Comparison of ENCODE assay signal across 25 cellular contexts in the genomic region with DNA sequence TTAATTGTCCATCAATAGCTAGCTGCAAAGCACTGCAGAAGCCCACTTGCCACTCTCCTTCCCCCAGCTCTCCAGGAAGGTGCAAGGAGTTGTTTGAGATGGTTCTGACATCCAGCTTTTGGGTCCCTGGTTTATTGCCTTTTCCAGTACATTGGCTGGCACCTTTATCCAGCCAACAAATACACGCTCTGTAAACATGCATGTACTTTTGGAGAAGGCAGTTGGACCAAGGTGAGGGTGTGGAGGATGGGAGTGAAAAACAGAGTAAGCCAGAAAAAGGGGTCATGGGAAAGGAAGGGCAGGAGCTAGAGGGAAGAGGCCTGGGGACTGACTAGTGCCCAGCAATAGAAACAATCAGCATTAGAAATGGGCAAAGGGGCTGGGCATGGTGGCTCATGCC.
DNase-seq lines count a peak whose midpoint lies in the region; ATAC-seq, FAIRE-seq and TF ChIP-seq lines count a peak whose summit lies in the region.
"Had no signal": no experiment of that assay in that cellular context is flagged by ENCODE, and none has a peak within 500 bp of the region (broad histone marks: within the 10 kb centered on the region; RNA-seq: fewer than 3 reads in every experiment).

No MANE protein-coding gene starts in this region.

- H2BK15ac ChIP-seq in mesendoderm (replicated peaks; ENCODE audit: low read depth): no peak overlapping the region

- H4K8ac ChIP-seq in mesendoderm (ENCODE audit: low read depth, low read length): no peak overlapping the region

- H3K9me3 Mint-ChIP-seq in endothelial cell (ENCODE audit: unreplicated experiment): no peaks in the 10 kb centered on the region

- H3K27me3 Mint-ChIP-seq in endothelial cell (ENCODE audit: unreplicated experiment): peaks cover 17% of the 10 kb centered on the region

- H2BK120ac ChIP-seq in mesendoderm (ENCODE audit: low read depth, low read length): no peak overlapping the region

- no peak overlapping the region for H3K18ac ChIP-seq in mesendoderm (ENCODE audit: low read length)

- no peak overlapping the region for H2BK5ac ChIP-seq in mesendoderm (ENCODE audit: low read length)

- H3K4me1 Mint-ChIP-seq in endothelial cell (ENCODE audit: unreplicated experiment): peaks cover 38% of the 10 kb centered on the region
- H3K4me1 Mint-ChIP-seq: CD8-positive, alpha-beta memory T cell had no signal

- WGBS in mesendoderm (ENCODE audit: extremely low coverage, insufficient coverage, low lambda C conversion rate): no CpG with 5 or more reads among the region's 1 CpG

- no peaks in the 10 kb centered on the region for H3K27me3 ChIP-seq in mesendoderm (ENCODE audit: insufficient read depth, low read length, poor library complexity)

- H3K36me3 Mint-ChIP-seq in endothelial cell (ENCODE audit: low read depth, unreplicated experiment): peaks cover 72% of the 10 kb centered on the region
- H3K36me3 Mint-ChIP-seq: CD8-positive, alpha-beta memory T cell had no signal

- peaks cover 4% of the 10 kb centered on the region for H3K4me1 ChIP-seq in mesendoderm (ENCODE audit: control insufficient read depth, low read depth, low read length)

- FAIRE-seq in urothelium cell line (lab: Jason Lieb, UNC): peak; percentile 20
- FAIRE-seq: GM19239 had no signal

- no peak overlapping the region for H3K4me2 ChIP-seq in mesendoderm (ENCODE audit: low read length)

- no peak for TF ChIP-seq CTCF in LNCaP clone FGC (IDR thresholded peaks at IDR 0.05; ENCODE audit: control insufficient read depth, extremely low read depth, insufficient read depth)
- TF ChIP-seq CTCF in endothelial cell (IDR thresholded peaks at IDR 0.05; ENCODE audit: unreplicated experiment): no peak

- H2AK5ac ChIP-seq in mesendoderm (ENCODE audit: low read length): no peak overlapping the region

- no peak overlapping the region for H3K56ac ChIP-seq in mesendoderm (ENCODE audit: low read length)

- TF ChIP-seq POLR2A in GM18505 (IDR thresholded peaks at IDR 0.05; ENCODE audit: borderline replicate concordance, extremely low read depth, insufficient read depth, insufficient read length): no peak

- H3K4me3 Mint-ChIP-seq in endothelial cell (ENCODE audit: unreplicated experiment): peak overlapping the region; percentile 76
- H3K4me3 Mint-ChIP-seq: CD8-positive, alpha-beta memory T cell had no signal

- no peak overlapping the region for H3K4me3 ChIP-seq in LNCaP clone FGC (ENCODE audit: low read depth, low read length)
- H3K4me3 ChIP-seq in mesendoderm (ENCODE audit: low read length): no peak overlapping the region
- H3K4me3 ChIP-seq: SK-N-MC had no signal

- H3K27ac ChIP-seq in mesendoderm (ENCODE audit: low read depth, low read length): peak overlapping the region; percentile 57
- H3K27ac ChIP-seq: RWPE1, SK-N-MC had no signal

- peak overlapping the region; percentile 40 for H3K27ac Mint-ChIP-seq in endothelial cell (ENCODE audit: unreplicated experiment)
- H3K27ac Mint-ChIP-seq: CD8-positive, alpha-beta memory T cell had no signal

- peak; percentile 90 for DNase-seq in LNCaP clone FGC (ENCODE audit: low read depth)
- DNase-seq in endothelial cell (ENCODE audit: low spot score): no peak
- DNase-seq in mesendoderm: no peak
- no peak for DNase-seq in urothelium cell line (ENCODE audit: low spot score)
- DNase-seq in stimulated activated naive CD4-positive, alpha-beta T cell (lab: John Stamatoyannopoulos, UW): no peak
- DNase-seq: C1 segment of cervical spinal cord; CD8-positive, alpha-beta memory T cell; DMS53; GDM1; GOT3; Kasumi-1; MM.1S; NCI-H1048; NCI-H1436; NCI-H187 treated with DMSO at 0.1 percent for 48 hours; NCI-H2107; NCI-H446 treated with DMSO at 0.1 percent for 48 hours; NK-92 treated with Interleukin-12 subunit alpha and Interleukin-12 subunit beta, amount 100 ng/mL, for 24 hours; SHP77 treated with DMSO at 0.1 percent for 48 hours had no signal

- H3K36me3 ChIP-seq in mesendoderm (ENCODE audit: control insufficient read depth, insufficient read depth, low read length): no peaks in the 10 kb centered on the region

- ATAC-seq in HG03439 (IDR thresholded peaks at IDR 0.05; ENCODE audit: unreplicated experiment) (no peak), GM18505 (IDR thresholded peaks at IDR 0.05; ENCODE audit: unreplicated experiment) (no peak)
- ATAC-seq: HCT116 had no signal

- H3K23ac ChIP-seq in mesendoderm (ENCODE audit: low read length): no peak overlapping the region

- no peak overlapping the region for H3K4ac ChIP-seq in mesendoderm (ENCODE audit: low read depth, low read length)

- H3K9ac ChIP-seq in mesendoderm (ENCODE audit: low read length): no peak overlapping the region

- H4K5ac ChIP-seq in mesendoderm (ENCODE audit: low read length): no peak overlapping the region

- no peaks in the 10 kb centered on the region for H3K79me2 ChIP-seq in mesendoderm (ENCODE audit: control insufficient read depth, insufficient read depth, low read length)

- no peaks in the 10 kb centered on the region for H3K79me1 ChIP-seq in mesendoderm (ENCODE audit: low read length)
